In genomic region chr14:51862839-51863235, GRCh38 we compare ENCODE assay signal across 11 cellular contexts. TPM values are rescaled to one million over a fixed set of nuclear protein-coding genes. Genes with fewer than 3 reads are reported as not detected.
DNase-seq lines count a peak whose midpoint lies in the region; ATAC-seq and TF ChIP-seq lines count a peak whose summit lies in the region.
"Had no signal": no experiment of that assay in that cellular context is flagged by ENCODE, and none has a peak within 500 bp of the region (broad histone marks: within the 10 kb centered on the region; RNA-seq: fewer than 3 reads in every experiment).

No MANE protein-coding gene starts in this region.

- no peak for ATAC-seq in GM21447 (IDR thresholded peaks at IDR 0.05; ENCODE audit: unreplicated experiment)

- DNase-seq in DMS 273 (lab: John Stamatoyannopoulos, UW; ENCODE audit: unreplicated experiment) (peak; percentile 36), DMS 273 treated with DMSO at 0.1 percent for 48 hours (lab: John Stamatoyannopoulos, UW) (no peak), coronary artery (ENCODE audit: low spot score) (no peak), inferior parietal cortex (ENCODE audit: extremely low spot score) (no peak)
- no peak for DNase-seq in effector CD8-positive, alpha-beta T cell (lab: John Stamatoyannopoulos, UW)
- DNase-seq: activated effector memory CD4-positive, alpha-beta T cell treated with Interleukin-2 at 50 U/mL for 16 hours; NCI-H187 had no signal

- peak overlapping the region; percentile 59 for H3K4me3 ChIP-seq in coronary artery
- peak overlapping the region; percentile 75 to 83 for H3K4me3 ChIP-seq in neutrophil (ENCODE audit: low read depth in 1 of 2, low read length in 1 of 2)

- H3K27ac ChIP-seq in coronary artery (peak overlapping the region in 1 of 2 donors; percentile 19), neutrophil (peak overlapping the region; percentile 93)
- H3K27ac ChIP-seq: 22Rv1 had no signal

- H3K27ac Mint-ChIP-seq in IgD-negative memory B cell, result peak overlapping the region; percentile 89 to 94 (median 89)

- peaks cover 2% of the 10 kb centered on the region for H3K36me3 Mint-ChIP-seq in IgD-negative memory B cell

- H3K4me1 Mint-ChIP-seq in IgD-negative memory B cell, result peaks cover 41 to 53% (median 49%) of the 10 kb centered on the region in 3 donors

- H3K4me1 ChIP-seq in neutrophil (ENCODE audit: control insufficient read depth in 1 of 2, insufficient read depth in 1 of 2, low read depth in 1 of 2, low read length in 1 of 2), result peaks cover 82% of the 10 kb centered on the region in 2 experiments

- no peak for TF ChIP-seq CTCF in coronary artery (IDR thresholded peaks at IDR 0.05)
- TF ChIP-seq CTCF in neutrophil (IDR thresholded peaks at IDR 0.05), result no peak

- H3K36me3 ChIP-seq in neutrophil, result no peaks in the 10 kb centered on the region

- no peaks in the 10 kb centered on the region for H3K9me3 ChIP-seq in neutrophil

- no peaks in the 10 kb centered on the region for H3K27me3 ChIP-seq in neutrophil

- peak overlapping the region; percentile 95 to 99 (median 97) for H3K4me3 Mint-ChIP-seq in IgD-negative memory B cell

- H3K9me3 Mint-ChIP-seq in IgD-negative memory B cell, result no peaks in the 10 kb centered on the region

- no peaks in the 10 kb centered on the region for H3K27me3 Mint-ChIP-seq in IgD-negative memory B cell

RNA-seq across cellular contexts. Expression of gene GNG2, which starts 2.4 kb away (rescaled TPM):
- 68.8 TPM for polyA plus RNA-seq in IgD-negative memory B cell
